24 cellular contexts compared by ENCODE assay signal in genomic region chr16:68324780-68325357, GRCh38.
"Had no signal": no experiment of that assay in that cellular context is flagged by ENCODE, and none has a peak within 500 bp of the region (broad histone marks: within the 10 kb centered on the region; RNA-seq: fewer than 3 reads in every experiment).

No MANE protein-coding gene starts in this region.

- H3K9me3 ChIP-seq: body of pancreas, esophagus squamous epithelium, spleen, suprapubic skin, tibial artery, upper lobe of right lung had no signal

- ATAC-seq: activated naive CD4-positive, alpha-beta T cell treated with anti-CD3 and anti-CD28 coated beads, Interleukin-2, amount 50 U/mL, for 72 hours; body of pancreas; natural killer cell; right cardiac atrium; T-helper 17 cell; upper lobe of right lung had no signal

- H3K27ac ChIP-seq: body of pancreas, cardiac muscle cell, esophagus squamous epithelium, spleen, suprapubic skin, tibial artery, upper lobe of right lung had no signal

- H3K4me3 ChIP-seq: body of pancreas, cardiac muscle cell, esophagus squamous epithelium, spleen, suprapubic skin, tibial artery, upper lobe of right lung had no signal

- DNase-seq: activated CD4-positive, alpha-beta memory T cell treated with anti-CD3 and anti-CD28 coated beads for 36 hours; activated CD4-positive, alpha-beta T cell treated with anti-CD3 and anti-CD28 coated beads, Interleukin-2, amount 10 ng/mL, durations not matched to agents 24 days and 14 days; activated CD4-positive, CD25-positive, alpha-beta regulatory T cell treated with anti-CD3 and anti-CD28 coated beads, Interleukin-2, amount 50 U/mL, for 72 hours; activated naive CD4-positive, alpha-beta T cell; activated T-cell treated with anti-CD3 and anti-CD28 coated beads, Interleukin-2, amount 50 U/mL, for 48 hours; anterior cingulate cortex; body of pancreas; cortex of kidney; esophagus squamous epithelium; mesenchymal stem cell; natural killer cell; right cardiac atrium; spleen; stimulated activated naive CD4-positive, alpha-beta T cell; SW 1271; T-helper 17 cell; T1000; upper lobe of right lung had no signal

- H3K4me1 ChIP-seq: body of pancreas, tibial artery, upper lobe of right lung had no signal

- H3K27me3 ChIP-seq: body of pancreas, cardiac muscle cell, esophagus squamous epithelium, spleen, suprapubic skin, tibial artery, upper lobe of right lung had no signal

- FAIRE-seq: frontal cortex, keratinocyte had no signal
